ENCODE assay signal across 16 cellular contexts in genomic region chr22:23817146-23817545, GRCh38.
"Had no signal": no experiment of that assay in that cellular context is flagged by ENCODE, and none has a peak within 500 bp of the region (broad histone marks: within the 10 kb centered on the region; RNA-seq: fewer than 3 reads in every experiment).

No MANE protein-coding gene starts in this region.

- H3K4me3 Mint-ChIP-seq: activated T-cell treated with anti-CD3 and anti-CD28 coated beads, Interleukin-2, amount 50 U/mL, for 4 hours; dendritic cell treated with granulocyte-macrophage colony-stimulating factor and Interleukin-4, amounts not matched to agents 40 ng/mL and 50 ng/mL, for 4 days; natural killer cell treated with Interleukin-12 subunit alpha and Interleukin-12 subunit beta and Interleukin-15 and Interleukin-18, amount 100 ng/mL, for 72 hours had no signal

- H3K4me1 ChIP-seq: stomach had no signal

- H3K36me3 Mint-ChIP-seq: natural killer cell treated with Interleukin-12 subunit alpha and Interleukin-12 subunit beta and Interleukin-15 and Interleukin-18, amount 100 ng/mL, for 72 hours had no signal

- DNase-seq: activated CD4-positive, alpha-beta T cell treated with anti-CD3 and anti-CD28 coated beads for 1 hour; activated CD4-positive, alpha-beta T cell treated with anti-CD3 and anti-CD28 coated beads, Interleukin-2, amount 50 U/mL, for 4 hours; activated T-cell treated with anti-CD3 and anti-CD28 coated beads, Interleukin-2, amount 50 U/mL, for 4 hours; anterior cingulate cortex; brain microvascular endothelial cell; effector memory CD4-positive, alpha-beta T cell; foreskin melanocyte; nucleus accumbens; small intestine; stomach had no signal

- H3K27me3 Mint-ChIP-seq: dendritic cell treated with granulocyte-macrophage colony-stimulating factor and Interleukin-4, amounts not matched to agents 40 ng/mL and 50 ng/mL, for 4 days; natural killer cell treated with Interleukin-12 subunit alpha and Interleukin-12 subunit beta and Interleukin-15 and Interleukin-18, amount 100 ng/mL, for 72 hours had no signal

- H3K27ac Mint-ChIP-seq: dendritic cell treated with granulocyte-macrophage colony-stimulating factor and Interleukin-4, amounts not matched to agents 40 ng/mL and 50 ng/mL, for 4 days; natural killer cell treated with Interleukin-12 subunit alpha and Interleukin-12 subunit beta and Interleukin-15 and Interleukin-18, amount 100 ng/mL, for 72 hours had no signal

- H3K27ac ChIP-seq: brain microvascular endothelial cell, epithelial cell of prostate, SK-N-MC, stomach, thoracic aorta, VCaP had no signal

- H3K9me3 ChIP-seq: stomach, thoracic aorta had no signal

- H3K9me3 Mint-ChIP-seq: activated T-cell treated with anti-CD3 and anti-CD28 coated beads, Interleukin-2, amount 50 U/mL, for 4 hours; dendritic cell treated with granulocyte-macrophage colony-stimulating factor and Interleukin-4, amounts not matched to agents 40 ng/mL and 50 ng/mL, for 4 days; natural killer cell treated with Interleukin-12 subunit alpha and Interleukin-12 subunit beta and Interleukin-15 and Interleukin-18, amount 100 ng/mL, for 72 hours had no signal

- H3K4me3 ChIP-seq: SK-N-MC, stomach, thoracic aorta had no signal

- FAIRE-seq: small intestine had no signal
